1 cellular context compared by ENCODE assay signal in the genomic region with DNA sequence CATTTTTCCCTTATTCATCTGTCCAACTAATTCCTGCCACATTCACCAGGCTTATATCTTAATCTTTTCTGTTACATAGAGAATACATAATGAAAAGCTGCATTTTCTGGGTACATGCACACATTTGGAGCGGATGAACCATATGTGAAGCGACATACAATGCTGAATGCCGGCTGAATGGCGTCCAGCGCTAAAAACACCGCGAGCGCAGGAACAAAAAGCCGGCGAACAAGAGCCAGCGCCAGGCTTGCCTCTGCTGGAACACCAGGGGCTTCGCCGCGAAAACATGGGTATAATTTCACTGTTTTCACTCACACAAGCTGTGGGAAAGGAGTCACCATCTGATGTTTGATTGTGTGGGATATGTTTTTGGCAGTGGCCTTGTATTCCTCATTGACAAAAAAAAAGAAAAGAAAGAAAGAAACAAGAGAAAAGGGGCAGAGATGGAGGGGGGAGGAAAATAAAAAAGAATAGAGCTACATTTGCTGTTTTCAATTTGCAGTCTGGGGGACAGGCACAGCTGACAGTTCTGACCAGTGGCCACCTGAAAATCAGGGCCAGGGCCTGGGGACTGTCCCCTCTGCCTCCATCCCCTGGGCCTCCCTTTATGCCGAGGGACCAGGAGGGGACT.
TF ChIP-seq lines count a peak whose summit lies in the region.

No MANE protein-coding gene starts in this region.

TF ChIP-seq in neural cell, 6 proteins besides CTCF, POLR2A, EP300 and RAD21:
- TF ChIP-seq REST (IDR thresholded peaks at IDR 0.05; ENCODE audit: borderline replicate concordance): no peak
- no peak for TF ChIP-seq MXI1 (conservative IDR thresholded peaks at IDR 0.05; ENCODE audit: poor library complexity, severe bottlenecking)
- no peak for TF ChIP-seq TAF1 (IDR thresholded peaks at IDR 0.05; ENCODE audit: low read depth)
- no peak for TF ChIP-seq POLR2AphosphoS5 (IDR thresholded peaks at IDR 0.05)
- no peak for TF ChIP-seq EZH2 (IDR thresholded peaks at IDR 0.05; ENCODE audit: borderline replicate concordance, insufficient read depth, low read length, poor library complexity, severe bottlenecking)
- no peak for TF ChIP-seq SMC3 (conservative IDR thresholded peaks at IDR 0.05; ENCODE audit: poor library complexity)
TF ChIP-seq in neural cell: peak in this region for 0.
